ENCODE assay signal across 8 cellular contexts in genomic region chr13:75219479-75220237, GRCh38.
A peak's percentile ranks its signal among the peaks of the same experiment; 100 is the strongest.
DNase-seq lines count a peak whose midpoint lies in the region; ATAC-seq and TF ChIP-seq lines count a peak whose summit lies in the region.

No MANE protein-coding gene starts in this region.

- H3K9ac ChIP-seq in HUES48 (ENCODE audit: low read depth, low read length) (no peak overlapping the region), fibroblast of lung (ENCODE audit: insufficient read depth, low read length) (peak overlapping the region; percentile 28)

- no peaks in the 10 kb centered on the region for H3K9me3 Mint-ChIP-seq in activated T-cell treated with anti-CD3 and anti-CD28 coated beads, Interleukin-2, amount 50 U/mL, for 72 hours
- no peaks in the 10 kb centered on the region for H3K9me3 Mint-ChIP-seq in natural killer cell treated with Interleukin-12 subunit alpha and Interleukin-12 subunit beta and Interleukin-15 and Interleukin-18, amount 100 ng/mL, for 72 hours

- no peaks in the 10 kb centered on the region for H3K4me1 ChIP-seq in HUES48 (ENCODE audit: control insufficient read depth, insufficient read depth, low read length)
- no peaks in the 10 kb centered on the region for H3K4me1 ChIP-seq in Panc1 (ENCODE audit: control insufficient read depth, insufficient read depth, low read length)
- H3K4me1 ChIP-seq in fibroblast of lung (ENCODE audit: control insufficient read depth, extremely low read depth, insufficient read depth, low read length) = peaks cover 2% of the 10 kb centered on the region

- CTCF ChIA-PET in Panc1 (lab: Charles Lee) = interaction anchor here (0.7 kb wide), 3 partner anchors 715 to 1504 kb away, joined by 3 to 9 read pairs (median 3); no protein-coding TSS in a partner anchor

- H3K4me3 ChIP-seq in HUES48 (ENCODE audit: low read depth, low read length) (peak overlapping the region; percentile 62), Panc1 (ENCODE audit: low read depth in 2 of 2, low read length in 2 of 2) (peak overlapping the region in 1 of 2 experiments; percentile 30; a peak in 1 of 4 replicates), fibroblast of lung (replicated peaks in 1 of 4; ENCODE audit: control extremely low read depth in 1 of 4, insufficient read depth in 1 of 4, low read depth in 3 of 4, low read length in 4 of 4) (peak overlapping the region; percentile 39 to 50 (median 40))

- TF ChIP-seq CTCF in Panc1 (IDR thresholded peaks at IDR 0.05) (peak; percentile 92), fibroblast of lung (conservative IDR thresholded peaks at IDR 0.05 in 1 of 2, IDR thresholded peaks at IDR 0.05 in 1 of 2; ENCODE audit: low read depth in 1 of 2, low read length in 2 of 2) (peak; percentile 82 to 86)

- no peaks in the 10 kb centered on the region for H4K20me1 ChIP-seq in fibroblast of lung (ENCODE audit: control insufficient read depth, extremely low read depth, insufficient read depth, low read length)

- intact Hi-C loops in Panc1 (cut with micrococcal nuclease; ENCODE audit: unreplicated experiment) = loop anchor here (5.0 kb wide), 1 partner anchor 1382 kb away; no protein-coding TSS in a partner anchor

- peaks cover 7% of the 10 kb centered on the region for H3K4me1 Mint-ChIP-seq in activated T-cell treated with anti-CD3 and anti-CD28 coated beads, Interleukin-2, amount 50 U/mL, for 72 hours (ENCODE audit: low read depth)
- peaks cover 7% of the 10 kb centered on the region in 2 donors for H3K4me1 Mint-ChIP-seq in natural killer cell treated with Interleukin-12 subunit alpha and Interleukin-12 subunit beta and Interleukin-15 and Interleukin-18, amount 100 ng/mL, for 72 hours (ENCODE audit: low read depth in 2 of 2)

- in situ Hi-C loops in Panc1 (cut with HindIII; ENCODE audit: low pct_unique_long_range_greater_than_20kb, low sequenced_read_pairs) = no loop called here

- no peaks in the 10 kb centered on the region for H3K36me3 ChIP-seq in HUES48 (ENCODE audit: control insufficient read depth, insufficient read depth, low read length)
- no peaks in the 10 kb centered on the region for H3K36me3 ChIP-seq in Panc1 (ENCODE audit: control insufficient read depth, insufficient read depth, low read length)
- no peaks in the 10 kb centered on the region for H3K36me3 ChIP-seq in fibroblast of lung (ENCODE audit: control insufficient read depth, insufficient read depth, low read length)

- no TSS peak for BruUV-seq in Panc1 (replicated peaks; lab: Mats Ljungman, UMichigan)

- DNase-seq in DMS153 (lab: John Stamatoyannopoulos, UW) = peak; percentile 40
- DNase-seq in Panc1 (ENCODE audit: low read depth, low spot score) = no peak
- DNase-seq in activated T-cell treated with anti-CD3 and anti-CD28 coated beads, Interleukin-2, amount 50 U/mL, for 72 hours = peak; percentile 84 to 90
- peak; percentile 59 to 73 for DNase-seq in fibroblast of lung (ENCODE audit: low read depth in 2 of 2)
- DNase-seq in natural killer cell treated with Interleukin-12 subunit alpha and Interleukin-12 subunit beta and Interleukin-15 and Interleukin-18, amount 100 ng/mL, for 72 hours (ENCODE audit: low spot score) = peak; percentile 77
- DNase-seq in stimulated activated naive CD4-positive, alpha-beta T cell treated with Interleukin-2 at 50 U/mL for 16 hours (lab: John Stamatoyannopoulos, UW) = peak; percentile 75

- H3K27ac ChIP-seq in HUES48 (ENCODE audit: low read depth, low read length) = no peak overlapping the region
- H3K27ac ChIP-seq in Panc1 (ENCODE audit: low read length) = no peak overlapping the region
- H3K27ac ChIP-seq in fibroblast of lung (ENCODE audit: insufficient read depth, low read length) = no peak overlapping the region

- H3K79me2 ChIP-seq in fibroblast of lung (ENCODE audit: control insufficient read depth, insufficient read depth, low read length) = no peaks in the 10 kb centered on the region

- ATAC-seq in GM21515 (IDR thresholded peaks at IDR 0.05; ENCODE audit: unreplicated experiment) (peak; percentile 98), Panc1 (peak; percentile 97)
- peak; percentile 98 to 99 for ATAC-seq in activated T-cell treated with anti-CD3 and anti-CD28 coated beads, Interleukin-2, amount 50 U/mL, for 72 hours (replicated peaks in 1 of 2)
- peak; percentile 91 to 93 for ATAC-seq in natural killer cell treated with Interleukin-12 subunit alpha and Interleukin-12 subunit beta and Interleukin-15 and Interleukin-18, amount 100 ng/mL, for 72 hours

- H3K4me3 Mint-ChIP-seq in activated T-cell treated with anti-CD3 and anti-CD28 coated beads, Interleukin-2, amount 50 U/mL, for 72 hours = peak overlapping the region; percentile 60 to 72
- H3K4me3 Mint-ChIP-seq in natural killer cell treated with Interleukin-12 subunit alpha and Interleukin-12 subunit beta and Interleukin-15 and Interleukin-18, amount 100 ng/mL, for 72 hours = no peak overlapping the region

- H3K27me3 Mint-ChIP-seq in activated T-cell treated with anti-CD3 and anti-CD28 coated beads, Interleukin-2, amount 50 U/mL, for 72 hours (ENCODE audit: low read depth) = peaks cover 33% of the 10 kb centered on the region
- H3K27me3 Mint-ChIP-seq in natural killer cell treated with Interleukin-12 subunit alpha and Interleukin-12 subunit beta and Interleukin-15 and Interleukin-18, amount 100 ng/mL, for 72 hours = peaks cover 32% of the 10 kb centered on the region in 2 donors

- H3K9me3 ChIP-seq in HUES48 (ENCODE audit: control insufficient read depth, insufficient read depth, low read length) (no peaks in the 10 kb centered on the region), Panc1 (ENCODE audit: control insufficient read depth, insufficient read depth, low read depth, low read length) (no peaks in the 10 kb centered on the region), fibroblast of lung (ENCODE audit: control insufficient read depth, insufficient read depth, low read depth, low read length) (no peaks in the 10 kb centered on the region)

- no peak overlapping the region for H3K27ac Mint-ChIP-seq in activated T-cell treated with anti-CD3 and anti-CD28 coated beads, Interleukin-2, amount 50 U/mL, for 72 hours
- H3K27ac Mint-ChIP-seq in natural killer cell treated with Interleukin-12 subunit alpha and Interleukin-12 subunit beta and Interleukin-15 and Interleukin-18, amount 100 ng/mL, for 72 hours = no peak overlapping the region

- POLR2A ChIA-PET in Panc1 (lab: Charles Lee) = no interaction called here

- peaks cover 5% of the 10 kb centered on the region; the same call in 1 of the 2 replicates for H3K27me3 ChIP-seq in HUES48 (ENCODE audit: control insufficient read depth, insufficient read depth, low read length)
- H3K27me3 ChIP-seq in Panc1 (ENCODE audit: control insufficient read depth, insufficient read depth, low read length) = no peaks in the 10 kb centered on the region
- H3K27me3 ChIP-seq in fibroblast of lung (ENCODE audit: control insufficient read depth, insufficient read depth, low read length) = no peaks in the 10 kb centered on the region

- peak overlapping the region; percentile 69 for H3K4me2 ChIP-seq in fibroblast of lung (ENCODE audit: extremely low read depth, insufficient read depth, low read length)

- H3K36me3 Mint-ChIP-seq in activated T-cell treated with anti-CD3 and anti-CD28 coated beads, Interleukin-2, amount 50 U/mL, for 72 hours (ENCODE audit: insufficient read depth in 2 of 2) = no peaks in the 10 kb centered on the region
- no peaks in the 10 kb centered on the region for H3K36me3 Mint-ChIP-seq in natural killer cell treated with Interleukin-12 subunit alpha and Interleukin-12 subunit beta and Interleukin-15 and Interleukin-18, amount 100 ng/mL, for 72 hours

- peak overlapping the region; percentile 60 for H2AFZ ChIP-seq in fibroblast of lung (ENCODE audit: low read length)
